Comparison of ENCODE assay signal across 25 cellular contexts in genomic region chr12:120089105-120089504, GRCh38. TPM values are rescaled to one million over a fixed set of nuclear protein-coding genes. Genes with fewer than 3 reads are reported as not detected.
A peak's percentile ranks its signal among the peaks of the same experiment; 100 is the strongest.
DNase-seq lines count a peak whose midpoint lies in the region; ATAC-seq and TF ChIP-seq lines count a peak whose summit lies in the region.
"Had no signal": no experiment of that assay in that cellular context is flagged by ENCODE, and none has a peak within 500 bp of the region (broad histone marks: within the 10 kb centered on the region; RNA-seq: fewer than 3 reads in every experiment).

No MANE protein-coding gene starts in this region.

- ATAC-seq in activated naive CD8-positive, alpha-beta T cell treated with anti-CD3 and anti-CD28 coated beads, Interleukin-2, amount 50 U/mL, for 24 hours: no peak
- ATAC-seq: activated naive CD4-positive, alpha-beta T cell treated with anti-CD3 and anti-CD28 coated beads, Interleukin-2, amount 50 U/mL, for 72 hours; GM12878; HepG2; lower lobe of right lung; T-cell had no signal

- H3K27ac Mint-ChIP-seq in activated naive CD8-positive, alpha-beta T cell: peak overlapping the region; percentile 50
- H3K27ac Mint-ChIP-seq in activated naive CD8-positive, alpha-beta T cell treated with anti-CD3 and anti-CD28 coated beads, Interleukin-2, amount 50 U/mL, for 24 hours: no peak overlapping the region
- peak overlapping the region in 3 of 5 experiments; percentile 12 to 97 (median 64) for H3K27ac Mint-ChIP-seq in brain
- no peak overlapping the region for H3K27ac Mint-ChIP-seq in neural crest cell (ENCODE audit: unreplicated experiment)
- H3K27ac Mint-ChIP-seq in nephron progenitor cell: no peak overlapping the region
- H3K27ac Mint-ChIP-seq: activated CD4-positive, alpha-beta memory T cell treated with anti-CD3 and anti-CD28 coated beads, Interleukin-2, amount 10 ng/mL, durations not matched to agents 7 days and 5 days; endodermal cell had no signal

- no peak for DNase-seq in activated naive CD8-positive, alpha-beta T cell treated with anti-CD3 and anti-CD28 coated beads, Interleukin-2, amount 50 U/mL, for 24 hours
- DNase-seq in MV-4-11 (lab: John Stamatoyannopoulos, UW) (peak; percentile 15), neural crest cell (ENCODE audit: low read depth, low spot score) (no peak), nephron progenitor cell (no peak), cerebellar nuclear complex (lab: John Stamatoyannopoulos, UW) (no peak), SHP77 treated with DMSO at 0.1 percent for 48 hours (lab: John Stamatoyannopoulos, UW) (no peak)
- DNase-seq: activated CD4-positive, alpha-beta memory T cell treated with anti-CD3 and anti-CD28 coated beads, Interleukin-2, amount 10 ng/mL, durations not matched to agents 7 days and 5 days; activated CD8-positive, alpha-beta memory T cell treated with anti-CD3 and anti-CD28 coated beads, Interleukin-2, amount 50 U/mL, for 4 hours; endodermal cell; midbrain; naive B cell; NCI-H146; NCI-H2107; NCI-H446; NCI-H774; RPMI8226; stimulated activated CD4-positive, alpha-beta T cell treated with anti-CD3 and anti-CD28 coated beads, Interleukin-4, amount 100 ng/mL, for 1 hour; T-cell; transverse colon had no signal

- H3K4me3 Mint-ChIP-seq in activated naive CD8-positive, alpha-beta T cell: no peak overlapping the region
- H3K4me3 Mint-ChIP-seq in activated naive CD8-positive, alpha-beta T cell treated with anti-CD3 and anti-CD28 coated beads, Interleukin-2, amount 50 U/mL, for 24 hours: no peak overlapping the region
- H3K4me3 Mint-ChIP-seq in brain (peak overlapping the region in 2 of 5 experiments; percentile 21 to 64), neural crest cell (peak overlapping the region; percentile 2), nephron progenitor cell (no peak overlapping the region)
- H3K4me3 Mint-ChIP-seq: activated CD4-positive, alpha-beta memory T cell treated with anti-CD3 and anti-CD28 coated beads, Interleukin-2, amount 10 ng/mL, durations not matched to agents 7 days and 5 days; endodermal cell; T-cell had no signal

- TF ChIP-seq CTCF in brain (conservative IDR thresholded peaks at IDR 0.05) (no peak), neural crest cell (conservative IDR thresholded peaks at IDR 0.05) (no peak), nephron progenitor cell (IDR thresholded peaks at IDR 0.05) (no peak)

- H3K4me1 Mint-ChIP-seq in activated naive CD8-positive, alpha-beta T cell (ENCODE audit: low read depth): peaks cover 33% of the 10 kb centered on the region
- H3K4me1 Mint-ChIP-seq in activated naive CD8-positive, alpha-beta T cell treated with anti-CD3 and anti-CD28 coated beads, Interleukin-2, amount 50 U/mL, for 24 hours: peaks cover 38% of the 10 kb centered on the region
- H3K4me1 Mint-ChIP-seq in brain: peaks cover 71% of the 10 kb centered on the region
- H3K4me1 Mint-ChIP-seq in neural crest cell: peaks cover 39% of the 10 kb centered on the region
- peaks cover 63% of the 10 kb centered on the region for H3K4me1 Mint-ChIP-seq in nephron progenitor cell

- H3K36me3 Mint-ChIP-seq in activated naive CD8-positive, alpha-beta T cell: no peaks in the 10 kb centered on the region
- H3K36me3 Mint-ChIP-seq in activated naive CD8-positive, alpha-beta T cell treated with anti-CD3 and anti-CD28 coated beads, Interleukin-2, amount 50 U/mL, for 24 hours (ENCODE audit: low read depth): peaks cover 54% of the 10 kb centered on the region
- H3K36me3 Mint-ChIP-seq in brain: peaks cover 21% of the 10 kb centered on the region
- H3K36me3 Mint-ChIP-seq in neural crest cell (ENCODE audit: low read depth): peaks cover 3% of the 10 kb centered on the region
- H3K36me3 Mint-ChIP-seq in nephron progenitor cell (ENCODE audit: low read depth): no peaks in the 10 kb centered on the region

- no peaks in the 10 kb centered on the region for H3K27me3 Mint-ChIP-seq in activated naive CD8-positive, alpha-beta T cell
- peaks cover 3% of the 10 kb centered on the region for H3K27me3 Mint-ChIP-seq in activated naive CD8-positive, alpha-beta T cell treated with anti-CD3 and anti-CD28 coated beads, Interleukin-2, amount 50 U/mL, for 24 hours
- H3K27me3 Mint-ChIP-seq in brain (no peaks in the 10 kb centered on the region), neural crest cell (ENCODE audit: low read depth) (no peaks in the 10 kb centered on the region), nephron progenitor cell (ENCODE audit: low read depth, poor library complexity) (peaks cover 13% of the 10 kb centered on the region)
- H3K27me3 Mint-ChIP-seq: activated CD4-positive, alpha-beta memory T cell treated with anti-CD3 and anti-CD28 coated beads, Interleukin-2, amount 10 ng/mL, durations not matched to agents 7 days and 5 days; naive B cell; T-cell had no signal

- no peaks in the 10 kb centered on the region for H3K9me3 Mint-ChIP-seq in activated naive CD8-positive, alpha-beta T cell (ENCODE audit: low read depth)
- no peaks in the 10 kb centered on the region for H3K9me3 Mint-ChIP-seq in activated naive CD8-positive, alpha-beta T cell treated with anti-CD3 and anti-CD28 coated beads, Interleukin-2, amount 50 U/mL, for 24 hours
- H3K9me3 Mint-ChIP-seq in brain: no peaks in the 10 kb centered on the region
- H3K9me3 Mint-ChIP-seq in neural crest cell: no peaks in the 10 kb centered on the region
- no peaks in the 10 kb centered on the region for H3K9me3 Mint-ChIP-seq in nephron progenitor cell
- H3K9me3 Mint-ChIP-seq: activated CD4-positive, alpha-beta memory T cell treated with anti-CD3 and anti-CD28 coated beads, Interleukin-2, amount 10 ng/mL, durations not matched to agents 7 days and 5 days; activated naive CD4-positive, alpha-beta T cell treated with anti-CD3 and anti-CD28 coated beads, Interleukin-2, amount 50 U/mL, for 72 hours; endodermal cell; naive B cell; T-cell had no signal

RNA-seq across cellular contexts. Expression of gene RAB35, which starts 27.4 kb away (rescaled TPM):
- 40.8 TPM for polyA plus RNA-seq in brain (ENCODE audit: insufficient read depth, low read depth, low replicate concordance)
- total RNA-seq in neural crest cell: 45.1 and 54.1 TPM in 2 replicates

Comparison
In these comparisons a context has a peak if more than half of its experiments do, and no peak if none do; other contexts are left out.
1. H3K27ac Mint-ChIP-seq: peak in activated naive CD8-positive, alpha-beta T cell (single experiment) and brain (3 of 5); none in activated naive CD8-positive, alpha-beta T cell treated with anti-CD3 and anti-CD28 coated beads, Interleukin-2, amount 50 U/mL, for 24 hours (single experiment), neural crest cell (single experiment) and nephron progenitor cell (single experiment).